ENCODE assay signal across 20 cellular contexts in genomic region chr4:152187693-152188092, GRCh38.
DNase-seq lines count a peak whose midpoint lies in the region; ATAC-seq and TF ChIP-seq lines count a peak whose summit lies in the region.
"Had no signal": no experiment of that assay in that cellular context is flagged by ENCODE, and none has a peak within 500 bp of the region (broad histone marks: within the 10 kb centered on the region; RNA-seq: fewer than 3 reads in every experiment).

No MANE protein-coding gene starts in this region.

- intact Hi-C loops in sciatic nerve (cut with DNase I): no loop called here

- H3K4me3 ChIP-seq in astrocyte of the spinal cord (ENCODE audit: low read depth, low read length): no peak overlapping the region
- H3K4me3 ChIP-seq in BE2C (ENCODE audit: low read depth, low read length): no peak overlapping the region

- peak overlapping the region; percentile 79 for H3K27ac ChIP-seq in KOPT-K1 (ENCODE audit: low read depth, low read length, poor library complexity, severe bottlenecking)
- H3K27ac ChIP-seq: RWPE1 had no signal

- H3K4me1 ChIP-seq in BE2C: no peaks in the 10 kb centered on the region

- peaks cover 11% of the 10 kb centered on the region for H3K9me3 ChIP-seq in KOPT-K1 (ENCODE audit: insufficient read depth, low read length, poor library complexity, severe bottlenecking)
- H3K9me3 ChIP-seq in BE2C: no peaks in the 10 kb centered on the region

- no peaks in the 10 kb centered on the region for H3K36me3 ChIP-seq in KOPT-K1 (ENCODE audit: insufficient read depth, low read length)
- H3K36me3 ChIP-seq in BE2C: no peaks in the 10 kb centered on the region

- in situ Hi-C loops in astrocyte of the spinal cord (cut with HindIII; ENCODE audit: low sequenced_read_pairs): no loop called here

- TF ChIP-seq CTCF in astrocyte of the spinal cord (IDR thresholded peaks at IDR 0.05; ENCODE audit: low read depth, low read length) (no peak), BE2C (IDR thresholded peaks at IDR 0.05; ENCODE audit: low read depth, low read length) (no peak)

- H3K27me3 ChIP-seq in BE2C: no peaks in the 10 kb centered on the region

- peak; percentile 6 for DNase-seq in Daoy (ENCODE audit: low read depth)
- peak; percentile 15 for DNase-seq in astrocyte of the spinal cord (ENCODE audit: low read depth, low spot score)
- no peak for DNase-seq in sciatic nerve (ENCODE audit: low spot score)
- DNase-seq in DMS53 treated with DMSO at 0.1 percent for 48 hours (lab: John Stamatoyannopoulos, UW; ENCODE audit: unreplicated experiment): no peak
- no peak for DNase-seq in BE2C
- DNase-seq in stimulated activated CD4-positive, alpha-beta T cell treated with anti-CD3 and anti-CD28 coated beads, Interleukin-1b, Interleukin-23, amount 100 ng/mL, for 48 hours: no peak
- DNase-seq: ACHN; CD4-positive, alpha-beta memory T cell; H7; NCI-H1417 treated with DMSO at 0.1 percent for 48 hours; NCI-H187 treated with DMSO at 0.1 percent for 48 hours; NCI-H2227 treated with DMSO at 0.1 percent for 48 hours; NCI-H510A treated with DMSO at 0.1 percent for 48 hours; PC-3; SIG-M5; T-cell had no signal

- peak; percentile 32 for ATAC-seq in sciatic nerve
- ATAC-seq in GM18909 (IDR thresholded peaks at IDR 0.05; ENCODE audit: poor library complexity, unreplicated experiment): no peak
- ATAC-seq: PC-3, SK-N-SH treated with all-trans-retinoic acid at 6 μM for 48 hours, T-cell had no signal

Comparison
In these comparisons a context has a peak if more than half of its experiments do, and no peak if none do; other contexts are left out.
1. DNase-seq: peak in Daoy (single experiment) and astrocyte of the spinal cord (single experiment); none in sciatic nerve (single experiment), DMS53 treated with DMSO at 0.1 percent for 48 hours (single experiment), BE2C (single experiment) and stimulated activated CD4-positive, alpha-beta T cell treated with anti-CD3 and anti-CD28 coated beads, Interleukin-1b, Interleukin-23, amount 100 ng/mL, for 48 hours (single experiment).